ENCODE assay signal across 31 cellular contexts in genomic region chr11:111655924-111656323, GRCh38.
"Had no signal": no experiment of that assay in that cellular context is flagged by ENCODE, and none has a peak within 500 bp of the region (broad histone marks: within the 10 kb centered on the region; RNA-seq: fewer than 3 reads in every experiment).

No MANE protein-coding gene starts in this region.

- ATAC-seq: activated naive CD4-positive, alpha-beta T cell treated with anti-CD3 and anti-CD28 coated beads, Interleukin-2, amount 50 U/mL, for 72 hours; activated T-cell treated with anti-CD3 and anti-CD28 coated beads, Interleukin-2, amount 50 U/mL, for 4 hours; body of pancreas; Panc1 had no signal

- H3K4me3 ChIP-seq: adrenal gland, body of pancreas, SJSA1 had no signal

- FAIRE-seq: astrocyte, bronchial epithelial cell, TTC549 had no signal

- H3K9me3 ChIP-seq: adrenal gland, body of pancreas, SJSA1, SK-N-SH had no signal

- H3K27me3 ChIP-seq: adrenal gland, body of pancreas, SJSA1 had no signal

- H3K36me3 ChIP-seq: adrenal gland, SJSA1 had no signal

- H3K9me3 Mint-ChIP-seq: activated B cell treated with CpG ODN at 0.5 μM for 24 hours; activated CD4-positive, alpha-beta memory T cell treated with anti-CD3 and anti-CD28 coated beads for 36 hours; activated naive CD4-positive, alpha-beta T cell treated with anti-CD3 and anti-CD28 coated beads for 36 hours; activated naive CD4-positive, alpha-beta T cell treated with anti-CD3 and anti-CD28 coated beads, Interleukin-2, amount 50 U/mL, for 72 hours; activated T-cell treated with anti-CD3 and anti-CD28 coated beads, Interleukin-2, amount 50 U/mL, for 4 hours; activated T-helper 1 cell treated with anti-CD3 and anti-CD28 coated beads, Interleukin-12 subunit alpha, Interleukin-12 subunit beta, Interleukin-2, Interleukin-4 antibody, amounts not matched to agents 30 ng/mL and 10 ng/mL and 1 ng/mL, durations not matched to agents 14 hours and 24 hours and 36 hours; T-helper 1 cell treated with Interleukin-12 subunit alpha and Interleukin-12 subunit beta and Interleukin-4 antibody, amounts not matched to agents 30 μg/mL and 1 μg/mL, for 36 hours; T-helper 2 cell treated with Interferon-gamma antibody and Interleukin-4, amounts not matched to agents 5 μg/mL and 100 μg/mL, for 36 hours had no signal

- H3K9me2 ChIP-seq: SK-N-SH had no signal

- DNase-seq: activated B cell treated with CpG ODN at 0.5 μM for 24 hours; activated CD4-positive, alpha-beta memory T cell treated with anti-CD3 and anti-CD28 coated beads for 36 hours; activated CD4-positive, alpha-beta T cell treated with anti-CD3 and anti-CD28 coated beads for 4 hours; activated CD4-positive, alpha-beta T cell treated with anti-CD3 and anti-CD28 coated beads, Interleukin-2, amount 50 U/mL, for 1 hour; activated CD4-positive, CD25-positive, alpha-beta regulatory T cell treated with anti-CD3 and anti-CD28 coated beads, Interleukin-2, amount 50 U/mL, for 72 hours; activated CD8-positive, alpha-beta memory T cell treated with anti-CD3 and anti-CD28 coated beads, Interleukin-2, amount 50 U/mL, for 4 hours; activated gamma-delta T cell treated with Interleukin-2 at 50 U/mL for 16 hours; activated naive CD4-positive, alpha-beta T cell treated with anti-CD3 and anti-CD28 coated beads for 36 hours; activated T-cell treated with anti-CD3 and anti-CD28 coated beads for 4 hours; activated T-cell treated with anti-CD3 and anti-CD28 coated beads, Interleukin-2, amount 50 U/mL, for 4 hours; adrenal gland; body of pancreas; caudate nucleus; NCI-H1105; NCI-H1417 treated with DMSO at 0.1 percent for 48 hours; NCI-H187 treated with DMSO at 0.1 percent for 48 hours; NCI-H2081; NCI-H345; NCI-H524 treated with DMSO at 0.1 percent for 48 hours; SHP77 treated with DMSO at 0.1 percent for 48 hours; SK-N-SH had no signal

- H3K4me3 Mint-ChIP-seq: activated B cell treated with CpG ODN at 0.5 μM for 24 hours; activated CD4-positive, alpha-beta memory T cell treated with anti-CD3 and anti-CD28 coated beads for 36 hours; activated naive CD4-positive, alpha-beta T cell treated with anti-CD3 and anti-CD28 coated beads for 36 hours; activated T-cell treated with anti-CD3 and anti-CD28 coated beads, Interleukin-2, amount 50 U/mL, for 4 hours; activated T-helper 1 cell treated with anti-CD3 and anti-CD28 coated beads, Interleukin-12 subunit alpha, Interleukin-12 subunit beta, Interleukin-2, Interleukin-4 antibody, amounts not matched to agents 30 ng/mL and 10 ng/mL and 1 ng/mL, durations not matched to agents 14 hours and 24 hours and 36 hours; T-helper 1 cell treated with Interleukin-12 subunit alpha and Interleukin-12 subunit beta and Interleukin-4 antibody, amounts not matched to agents 30 μg/mL and 1 μg/mL, for 36 hours; T-helper 2 cell treated with Interferon-gamma antibody and Interleukin-4, amounts not matched to agents 5 μg/mL and 100 μg/mL, for 36 hours had no signal

- H3K4me1 Mint-ChIP-seq: activated B cell treated with CpG ODN at 0.5 μM for 24 hours had no signal

- H3K27ac ChIP-seq: adrenal gland, body of pancreas, KMS-11, SJSA1 had no signal

- H3K4me1 ChIP-seq: adrenal gland, body of pancreas, SJSA1 had no signal

- H3K27me3 Mint-ChIP-seq: activated B cell treated with CpG ODN at 0.5 μM for 24 hours; activated CD4-positive, alpha-beta memory T cell treated with anti-CD3 and anti-CD28 coated beads for 36 hours had no signal

- H3K27ac Mint-ChIP-seq: activated B cell treated with CpG ODN at 0.5 μM for 24 hours; activated CD4-positive, alpha-beta memory T cell treated with anti-CD3 and anti-CD28 coated beads for 36 hours; activated naive CD4-positive, alpha-beta T cell treated with anti-CD3 and anti-CD28 coated beads for 36 hours; activated naive CD4-positive, alpha-beta T cell treated with anti-CD3 and anti-CD28 coated beads, Interleukin-2, amount 50 U/mL, for 72 hours; activated T-helper 1 cell treated with anti-CD3 and anti-CD28 coated beads, Interleukin-12 subunit alpha, Interleukin-12 subunit beta, Interleukin-2, Interleukin-4 antibody, amounts not matched to agents 30 ng/mL and 10 ng/mL and 1 ng/mL, durations not matched to agents 14 hours and 24 hours and 36 hours; T-helper 1 cell treated with Interleukin-12 subunit alpha and Interleukin-12 subunit beta and Interleukin-4 antibody, amounts not matched to agents 30 μg/mL and 1 μg/mL, for 36 hours; T-helper 2 cell treated with Interferon-gamma antibody and Interleukin-4, amounts not matched to agents 5 μg/mL and 100 μg/mL, for 36 hours had no signal

- H3K4me2 ChIP-seq: KMS-11, SK-N-SH had no signal
